Comparison of ENCODE assay signal across 18 cellular contexts in genomic region chr2:204944927-204945326, GRCh38.
"Had no signal": no experiment of that assay in that cellular context is flagged by ENCODE, and none has a peak within 500 bp of the region (broad histone marks: within the 10 kb centered on the region; RNA-seq: fewer than 3 reads in every experiment).

No MANE protein-coding gene starts in this region.

- H3K27ac Mint-ChIP-seq: natural killer cell, neural progenitor cell had no signal

- H3K4me3 ChIP-seq: heart left ventricle, mucosa of descending colon, neural progenitor cell, ovary, stomach, thoracic aorta had no signal

- H2AFZ ChIP-seq: neural progenitor cell had no signal

- H3K4me2 ChIP-seq: neural progenitor cell had no signal

- H3K36me3 ChIP-seq: heart left ventricle, neural progenitor cell, ovary, stomach, thoracic aorta had no signal

- H3K36me3 Mint-ChIP-seq: neural progenitor cell had no signal

- H3K4me1 ChIP-seq: heart left ventricle, neural progenitor cell had no signal

- H3K9me3 ChIP-seq: ovary, thoracic aorta had no signal

- ATAC-seq: esophagus mucosa, heart left ventricle, mucosa of descending colon, natural killer cell, right cardiac atrium had no signal

- DNase-seq: effector memory CD4-positive, alpha-beta T cell; heart left ventricle; hypothalamus; kidney glomerular epithelial cell; mammary epithelial cell; mucosa of descending colon; natural killer cell; nucleus accumbens; ovary; right cardiac atrium; small intestine; stimulated activated CD4-positive, alpha-beta T cell treated with anti-CD3 and anti-CD28 coated beads, Interleukin-12 subunit alpha, Interleukin-12 subunit beta, amount 100 ng/mL, for 4 hours; stomach; substantia nigra; trophoblast cell had no signal

- H3K27me3 ChIP-seq: heart left ventricle, neural progenitor cell, ovary, stomach had no signal

- H3K4me3 Mint-ChIP-seq: natural killer cell, neural progenitor cell had no signal

- H3K27ac ChIP-seq: heart left ventricle, neural progenitor cell, ovary, stomach, thoracic aorta had no signal
